ENCODE assay signal across 18 cellular contexts in the genomic region with DNA sequence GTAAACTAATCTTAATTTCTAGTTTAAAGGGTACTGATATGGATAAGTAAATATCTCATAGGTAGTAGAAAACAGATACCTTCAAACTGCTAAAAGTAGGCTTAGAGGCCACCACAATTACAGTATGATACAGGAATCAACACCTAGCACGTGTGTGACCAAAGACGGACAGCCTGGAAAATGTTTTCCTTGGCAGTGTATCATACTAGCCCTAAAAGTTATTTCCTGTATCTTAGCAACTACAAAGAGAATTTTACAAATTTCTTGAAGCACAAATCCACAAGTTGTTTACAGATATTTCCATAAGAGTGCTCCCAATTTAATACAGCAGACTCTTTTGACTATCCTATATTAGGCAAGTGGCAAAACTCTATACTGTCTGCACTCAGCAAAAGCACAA.
DNase-seq lines count a peak whose midpoint lies in the region; ATAC-seq and TF ChIP-seq lines count a peak whose summit lies in the region.
"Had no signal": no experiment of that assay in that cellular context is flagged by ENCODE, and none has a peak within 500 bp of the region (broad histone marks: within the 10 kb centered on the region; RNA-seq: fewer than 3 reads in every experiment).

No MANE protein-coding gene starts in this region.

- H3K36me3 ChIP-seq in HEK293 (ENCODE audit: control insufficient read depth in 2 of 2, insufficient read depth in 1 of 2, low read length in 2 of 2) (no peaks in the 10 kb centered on the region), tibial nerve (no peaks in the 10 kb centered on the region)

- CTCF ChIA-PET in HEK293 (lab: Yijun Ruan, JAX), result no interaction called here

- peak; percentile 14 for DNase-seq in astrocyte of the spinal cord (ENCODE audit: low read depth, low spot score)
- DNase-seq in kidney glomerular epithelial cell (lab: John Stamatoyannopoulos, UW), result peak; percentile 18
- peak; percentile 29 for DNase-seq in renal cortical epithelial cell (ENCODE audit: low read depth)
- no peak for DNase-seq in activated CD4-positive, alpha-beta T cell treated with anti-CD3 and anti-CD28 coated beads for 4 hours
- no peak for DNase-seq in tibial nerve (ENCODE audit: low spot score in 2 of 2)
- DNase-seq: Calu3; CD8-positive, alpha-beta T cell; EL; HFFc6; NCI-H1694 treated with DMSO at 0.1 percent for 48 hours; NCI-H510A; NCI-H748 treated with DMSO at 0.1 percent for 48 hours; NK-92 treated with Interleukin-12 subunit alpha and Interleukin-12 subunit beta, amount 100 ng/mL, for 24 hours; Right ventricle myocardium superior had no signal

- H3K27ac ChIP-seq in HEK293 (ENCODE audit: extremely low read depth, low read depth, low read length) (no peak overlapping the region), tibial nerve (no peak overlapping the region)
- H3K27ac ChIP-seq: BLaER1 treated with 17β-estradiol and CSF1 and Interleukin-3, amounts not matched to agents 10 nM and 100 nM; SK-N-MC had no signal

- no peaks in the 10 kb centered on the region for H3K9me3 ChIP-seq in HEK293 (ENCODE audit: control insufficient read depth, insufficient read depth, low read depth, low read length)
- no peaks in the 10 kb centered on the region for H3K9me3 ChIP-seq in tibial nerve
- H3K9me3 ChIP-seq: BLaER1 treated with 17β-estradiol and CSF1 and Interleukin-3, amounts not matched to agents 10 nM and 100 nM had no signal

- H3K4me3 ChIP-seq in HEK293 (ENCODE audit: low read depth, low read length) (no peak overlapping the region), astrocyte of the spinal cord (ENCODE audit: low read depth, low read length) (no peak overlapping the region), tibial nerve (no peak overlapping the region)
- H3K4me3 ChIP-seq: BLaER1 treated with 17β-estradiol and CSF1 and Interleukin-3, amounts not matched to agents 10 nM and 100 nM; SK-N-MC had no signal

- in situ Hi-C loops in astrocyte of the spinal cord (cut with HindIII; ENCODE audit: low sequenced_read_pairs), result no loop called here

- H3K4me1 ChIP-seq in HEK293 (ENCODE audit: control insufficient read depth, insufficient read depth, low read length), result peaks cover 30% of the 10 kb centered on the region
- peaks cover 0 to 35% (median 5%) of the 10 kb centered on the region in 4 donors for H3K4me1 ChIP-seq in tibial nerve

- no peak for TF ChIP-seq POLR2A in tibial nerve (IDR thresholded peaks at IDR 0.05)

- no peaks in the 10 kb centered on the region for H3K27me3 ChIP-seq in tibial nerve
- H3K27me3 ChIP-seq: BLaER1 treated with 17β-estradiol and CSF1 and Interleukin-3, amounts not matched to agents 10 nM and 100 nM had no signal

- ATAC-seq in HG02759 (IDR thresholded peaks at IDR 0.05; ENCODE audit: unreplicated experiment), result no peak
- ATAC-seq: CD8-positive, alpha-beta T cell had no signal

- POLR2A ChIA-PET in HEK293 (lab: Yijun Ruan, JAX), result no interaction called here

- WGBS in tibial nerve, 2 donors, result 48 to 58% methylated on average over 2 of the region's 2 CpGs

- TF ChIP-seq CTCF in HEK293 (tag by site-specific recombination; IDR thresholded peaks at IDR 0.05) (no peak), astrocyte of the spinal cord (IDR thresholded peaks at IDR 0.05; ENCODE audit: low read depth, low read length) (no peak), tibial nerve (IDR thresholded peaks at IDR 0.05) (no peak)

- TF ChIP-seq EP300 in tibial nerve (IDR thresholded peaks at IDR 0.05), result no peak

TF ChIP-seq in HEK293, 187 proteins besides CTCF, POLR2A, EP300 and RAD21:
- TF ChIP-seq ZNF549 (tag by site-specific recombination; IDR thresholded peaks at IDR 0.05) (no peak), ZNF677 (tag by site-specific recombination; IDR thresholded peaks at IDR 0.05) (no peak), EGR2 (tag by site-specific recombination; IDR thresholded peaks at IDR 0.05; ENCODE audit: low read depth) (no peak), KLF8 (tag by site-specific recombination; IDR thresholded peaks at IDR 0.05) (no peak)
- TF ChIP-seq, protein P1, sequence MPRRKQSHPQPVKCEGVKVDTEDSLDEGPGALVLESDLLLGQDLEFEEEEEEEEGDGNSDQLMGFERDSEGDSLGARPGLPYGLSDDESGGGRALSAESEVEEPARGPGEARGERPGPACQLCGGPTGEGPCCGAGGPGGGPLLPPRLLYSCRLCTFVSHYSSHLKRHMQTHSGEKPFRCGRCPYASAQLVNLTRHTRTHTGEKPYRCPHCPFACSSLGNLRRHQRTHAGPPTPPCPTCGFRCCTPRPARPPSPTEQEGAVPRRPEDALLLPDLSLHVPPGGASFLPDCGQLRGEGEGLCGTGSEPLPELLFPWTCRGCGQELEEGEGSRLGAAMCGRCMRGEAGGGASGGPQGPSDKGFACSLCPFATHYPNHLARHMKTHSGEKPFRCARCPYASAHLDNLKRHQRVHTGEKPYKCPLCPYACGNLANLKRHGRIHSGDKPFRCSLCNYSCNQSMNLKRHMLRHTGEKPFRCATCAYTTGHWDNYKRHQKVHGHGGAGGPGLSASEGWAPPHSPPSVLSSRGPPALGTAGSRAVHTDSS (tag by site-specific recombination; IDR thresholded peaks at IDR 0.05), result no peak
- TF ChIP-seq, protein P2, sequence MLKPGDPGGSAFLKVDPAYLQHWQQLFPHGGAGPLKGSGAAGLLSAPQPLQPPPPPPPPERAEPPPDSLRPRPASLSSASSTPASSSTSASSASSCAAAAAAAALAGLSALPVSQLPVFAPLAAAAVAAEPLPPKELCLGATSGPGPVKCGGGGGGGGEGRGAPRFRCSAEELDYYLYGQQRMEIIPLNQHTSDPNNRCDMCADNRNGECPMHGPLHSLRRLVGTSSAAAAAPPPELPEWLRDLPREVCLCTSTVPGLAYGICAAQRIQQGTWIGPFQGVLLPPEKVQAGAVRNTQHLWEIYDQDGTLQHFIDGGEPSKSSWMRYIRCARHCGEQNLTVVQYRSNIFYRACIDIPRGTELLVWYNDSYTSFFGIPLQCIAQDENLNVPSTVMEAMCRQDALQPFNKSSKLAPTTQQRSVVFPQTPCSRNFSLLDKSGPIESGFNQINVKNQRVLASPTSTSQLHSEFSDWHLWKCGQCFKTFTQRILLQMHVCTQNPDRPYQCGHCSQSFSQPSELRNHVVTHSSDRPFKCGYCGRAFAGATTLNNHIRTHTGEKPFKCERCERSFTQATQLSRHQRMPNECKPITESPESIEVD (tag by site-specific recombination; IDR thresholded peaks at IDR 0.05), result peak; percentile 53; the same call in 1 of the 2 replicates

Comparison
In these comparisons a context has a peak if more than half of its experiments do, and no peak if none do; other contexts are left out.
1. DNase-seq: peak in astrocyte of the spinal cord (single experiment), kidney glomerular epithelial cell (single experiment) and renal cortical epithelial cell (single experiment); none in activated CD4-positive, alpha-beta T cell treated with anti-CD3 and anti-CD28 coated beads for 4 hours (0 of 2) and tibial nerve (0 of 2).